ENCODE assay signal across 1 cellular context in the genomic region with DNA sequence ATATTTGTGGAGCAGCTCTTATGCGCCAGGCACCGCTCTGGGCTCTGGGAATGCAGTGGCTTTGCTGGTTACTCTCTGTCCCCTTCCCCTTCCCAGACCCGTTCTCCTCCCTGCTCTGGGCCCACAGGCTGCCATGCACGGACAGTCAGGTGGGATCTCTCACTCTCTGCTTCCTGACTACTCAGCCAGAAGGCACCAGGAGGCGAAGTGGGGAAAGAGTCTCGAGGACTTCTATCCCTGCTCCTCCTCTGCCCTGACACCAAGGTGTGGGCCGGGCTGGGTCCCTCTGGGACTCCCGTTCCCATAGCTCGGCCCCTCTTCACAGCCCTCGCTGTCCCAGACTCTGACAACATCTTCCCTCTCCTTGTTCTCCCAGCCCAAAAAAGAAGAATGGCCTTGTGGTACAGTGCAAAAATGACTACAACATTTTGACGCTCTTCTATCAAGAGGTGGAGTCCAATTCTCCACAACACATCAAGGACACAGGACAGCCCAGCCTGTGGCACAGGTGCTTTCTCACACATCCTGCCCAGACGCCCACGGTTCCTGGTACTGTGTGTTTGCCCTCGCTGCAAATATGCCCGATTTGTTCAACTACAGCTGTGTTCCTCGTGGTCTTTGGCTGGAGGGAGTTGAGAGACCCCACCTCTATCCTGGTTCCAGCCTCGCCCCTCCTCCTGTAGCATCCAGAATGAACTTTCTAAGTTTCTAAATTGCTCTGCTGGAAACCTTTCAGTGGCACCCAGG.
TF ChIP-seq lines count a peak whose summit lies in the region.

No MANE protein-coding gene starts in this region.

TF ChIP-seq in HepG2, 621 proteins besides CTCF, POLR2A, EP300 and RAD21:
- TF ChIP-seq ZNF124 (CRISPR knock-in tag; IDR thresholded peaks at IDR 0.05) (no peak), NFE2 (CRISPR knock-in tag; IDR thresholded peaks at IDR 0.05) (no peak), POLR2G (IDR thresholded peaks at IDR 0.05; ENCODE audit: low read depth, low read length) (no peak), STAT5B (CRISPR knock-in tag; IDR thresholded peaks at IDR 0.05) (no peak), ZNF556 (CRISPR knock-in tag; IDR thresholded peaks at IDR 0.05; ENCODE audit: borderline replicate concordance) (no peak), ZNF781 (CRISPR knock-in tag; IDR thresholded peaks at IDR 0.05; ENCODE audit: borderline replicate concordance, not compliant biosample characterization) (no peak), ZNF660 (CRISPR knock-in tag; IDR thresholded peaks at IDR 0.05; ENCODE audit: borderline replicate concordance, low read depth) (no peak), ZBTB7B (CRISPR knock-in tag; IDR thresholded peaks at IDR 0.05) (no peak), HNRNPUL1 (IDR thresholded peaks at IDR 0.05; ENCODE audit: low read depth, low read length) (no peak), ZNF101 (CRISPR knock-in tag; IDR thresholded peaks at IDR 0.05; ENCODE audit: borderline replicate concordance, low read depth) (no peak), PCBP1 (IDR thresholded peaks at IDR 0.05; ENCODE audit: borderline replicate concordance, low read depth, low read length) (no peak), ZNF672 (CRISPR knock-in tag; IDR thresholded peaks at IDR 0.05) (no peak), POLR2AphosphoS5 (IDR thresholded peaks at IDR 0.05; ENCODE audit: low read depth, low read length) (no peak)
- TF ChIP-seq, protein P1, sequence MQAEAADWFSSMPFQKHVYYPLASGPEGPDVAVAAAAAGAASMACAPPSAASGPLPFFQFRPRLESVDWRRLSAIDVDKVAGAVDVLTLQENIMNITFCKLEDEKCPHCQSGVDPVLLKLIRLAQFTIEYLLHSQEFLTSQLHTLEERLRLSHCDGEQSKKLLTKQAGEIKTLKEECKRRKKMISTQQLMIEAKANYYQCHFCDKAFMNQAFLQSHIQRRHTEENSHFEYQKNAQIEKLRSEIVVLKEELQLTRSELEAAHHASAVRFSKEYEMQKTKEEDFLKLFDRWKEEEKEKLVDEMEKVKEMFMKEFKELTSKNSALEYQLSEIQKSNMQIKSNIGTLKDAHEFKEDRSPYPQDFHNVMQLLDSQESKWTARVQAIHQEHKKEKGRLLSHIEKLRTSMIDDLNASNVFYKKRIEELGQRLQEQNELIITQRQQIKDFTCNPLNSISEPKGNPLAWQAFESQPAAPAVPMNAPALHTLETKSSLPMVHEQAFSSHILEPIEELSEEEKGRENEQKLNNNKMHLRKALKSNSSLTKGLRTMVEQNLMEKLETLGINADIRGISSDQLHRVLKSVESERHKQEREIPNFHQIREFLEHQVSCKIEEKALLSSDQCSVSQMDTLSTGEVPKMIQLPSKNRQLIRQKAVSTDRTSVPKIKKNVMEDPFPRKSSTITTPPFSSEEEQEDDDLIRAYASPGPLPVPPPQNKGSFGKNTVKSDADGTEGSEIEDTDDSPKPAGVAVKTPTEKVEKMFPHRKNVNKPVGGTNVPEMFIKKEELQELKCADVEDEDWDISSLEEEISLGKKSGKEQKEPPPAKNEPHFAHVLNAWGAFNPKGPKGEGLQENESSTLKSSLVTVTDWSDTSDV (CRISPR knock-in tag; IDR thresholded peaks at IDR 0.05): no peak
- TF ChIP-seq, protein P2, sequence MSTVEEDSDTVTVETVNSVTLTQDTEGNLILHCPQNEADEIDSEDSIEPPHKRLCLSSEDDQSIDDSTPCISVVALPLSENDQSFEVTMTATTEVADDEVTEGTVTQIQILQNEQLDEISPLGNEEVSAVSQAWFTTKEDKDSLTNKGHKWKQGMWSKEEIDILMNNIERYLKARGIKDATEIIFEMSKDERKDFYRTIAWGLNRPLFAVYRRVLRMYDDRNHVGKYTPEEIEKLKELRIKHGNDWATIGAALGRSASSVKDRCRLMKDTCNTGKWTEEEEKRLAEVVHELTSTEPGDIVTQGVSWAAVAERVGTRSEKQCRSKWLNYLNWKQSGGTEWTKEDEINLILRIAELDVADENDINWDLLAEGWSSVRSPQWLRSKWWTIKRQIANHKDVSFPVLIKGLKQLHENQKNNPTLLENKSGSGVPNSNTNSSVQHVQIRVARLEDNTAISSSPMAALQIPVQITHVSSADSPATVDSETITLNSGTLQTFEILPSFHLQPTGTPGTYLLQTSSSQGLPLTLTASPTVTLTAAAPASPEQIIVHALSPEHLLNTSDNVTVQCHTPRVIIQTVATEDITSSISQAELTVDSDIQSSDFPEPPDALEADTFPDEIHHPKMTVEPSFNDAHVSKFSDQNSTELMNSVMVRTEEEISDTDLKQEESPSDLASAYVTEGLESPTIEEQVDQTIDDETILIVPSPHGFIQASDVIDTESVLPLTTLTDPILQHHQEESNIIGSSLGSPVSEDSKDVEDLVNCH (CRISPR knock-in tag; IDR thresholded peaks at IDR 0.05): no peak
- TF ChIP-seq, protein P3, sequence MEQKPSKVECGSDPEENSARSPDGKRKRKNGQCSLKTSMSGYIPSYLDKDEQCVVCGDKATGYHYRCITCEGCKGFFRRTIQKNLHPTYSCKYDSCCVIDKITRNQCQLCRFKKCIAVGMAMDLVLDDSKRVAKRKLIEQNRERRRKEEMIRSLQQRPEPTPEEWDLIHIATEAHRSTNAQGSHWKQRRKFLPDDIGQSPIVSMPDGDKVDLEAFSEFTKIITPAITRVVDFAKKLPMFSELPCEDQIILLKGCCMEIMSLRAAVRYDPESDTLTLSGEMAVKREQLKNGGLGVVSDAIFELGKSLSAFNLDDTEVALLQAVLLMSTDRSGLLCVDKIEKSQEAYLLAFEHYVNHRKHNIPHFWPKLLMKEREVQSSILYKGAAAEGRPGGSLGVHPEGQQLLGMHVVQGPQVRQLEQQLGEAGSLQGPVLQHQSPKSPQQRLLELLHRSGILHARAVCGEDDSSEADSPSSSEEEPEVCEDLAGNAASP (CRISPR knock-in tag; IDR thresholded peaks at IDR 0.05; ENCODE audit: borderline replicate concordance): no peak
- TF ChIP-seq, protein P4, sequence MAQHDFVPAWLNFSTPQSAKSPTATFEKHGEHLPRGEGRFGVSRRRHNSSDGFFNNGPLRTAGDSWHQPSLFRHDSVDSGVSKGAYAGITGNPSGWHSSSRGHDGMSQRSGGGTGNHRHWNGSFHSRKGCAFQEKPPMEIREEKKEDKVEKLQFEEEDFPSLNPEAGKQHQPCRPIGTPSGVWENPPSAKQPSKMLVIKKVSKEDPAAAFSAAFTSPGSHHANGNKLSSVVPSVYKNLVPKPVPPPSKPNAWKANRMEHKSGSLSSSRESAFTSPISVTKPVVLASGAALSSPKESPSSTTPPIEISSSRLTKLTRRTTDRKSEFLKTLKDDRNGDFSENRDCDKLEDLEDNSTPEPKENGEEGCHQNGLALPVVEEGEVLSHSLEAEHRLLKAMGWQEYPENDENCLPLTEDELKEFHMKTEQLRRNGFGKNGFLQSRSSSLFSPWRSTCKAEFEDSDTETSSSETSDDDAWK (CRISPR knock-in tag; IDR thresholded peaks at IDR 0.05): no peak
- TF ChIP-seq, protein P5, sequence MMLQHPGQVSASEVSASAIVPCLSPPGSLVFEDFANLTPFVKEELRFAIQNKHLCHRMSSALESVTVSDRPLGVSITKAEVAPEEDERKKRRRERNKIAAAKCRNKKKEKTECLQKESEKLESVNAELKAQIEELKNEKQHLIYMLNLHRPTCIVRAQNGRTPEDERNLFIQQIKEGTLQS (CRISPR knock-in tag; IDR thresholded peaks at IDR 0.05): no peak
